ENCODE assay signal across 5 cellular contexts in genomic region chr17:31605761-31606160, GRCh38.
"Had no signal": no experiment of that assay in that cellular context is flagged by ENCODE, and none has a peak within 500 bp of the region (broad histone marks: within the 10 kb centered on the region; RNA-seq: fewer than 3 reads in every experiment).

No MANE protein-coding gene starts in this region.

- H2AFZ ChIP-seq: GM23338 had no signal

- H3K4me3 ChIP-seq: GM23338 had no signal

- H3K4me1 Mint-ChIP-seq: IgD-negative memory B cell had no signal

- H3K27ac Mint-ChIP-seq: GM23338, H9, IgD-negative memory B cell had no signal

- H3K4me2 ChIP-seq: GM23338 had no signal

- ATAC-seq: GM23338, HepG2 had no signal

- DNase-seq: H9, HCEC 1CT had no signal

- H3K4me3 Mint-ChIP-seq: GM23338, H9, IgD-negative memory B cell had no signal

- H3K9me3 Mint-ChIP-seq: GM23338, H9, IgD-negative memory B cell had no signal

- H3K36me3 Mint-ChIP-seq: IgD-negative memory B cell had no signal
